In genomic region chr1:106278706-106279105, GRCh38 we compare ENCODE assay signal across 24 cellular contexts.
DNase-seq lines count a peak whose midpoint lies in the region; ATAC-seq, FAIRE-seq and TF ChIP-seq lines count a peak whose summit lies in the region.
"Had no signal": no experiment of that assay in that cellular context is flagged by ENCODE, and none has a peak within 500 bp of the region (broad histone marks: within the 10 kb centered on the region; RNA-seq: fewer than 3 reads in every experiment).

No MANE protein-coding gene starts in this region.

- no peaks in the 10 kb centered on the region for H3K36me3 Mint-ChIP-seq in astrocyte (ENCODE audit: low read depth, unreplicated experiment)
- H3K36me3 Mint-ChIP-seq: CD4-positive, alpha-beta memory T cell had no signal

- H3K9ac ChIP-seq in astrocyte (ENCODE audit: low read length): no peak overlapping the region
- H3K9ac ChIP-seq: BLaER1 had no signal

- H3K4me3 ChIP-seq in astrocyte (ENCODE audit: insufficient read depth, low read depth, low read length) (no peak overlapping the region), ascending aorta (no peak overlapping the region)
- H3K4me3 ChIP-seq: BLaER1 had no signal

- H3K27me3 Mint-ChIP-seq in astrocyte (ENCODE audit: low read depth, unreplicated experiment): no peaks in the 10 kb centered on the region
- H3K27me3 Mint-ChIP-seq: CD4-positive, alpha-beta memory T cell had no signal

- DNase-seq in ELR (ENCODE audit: low read depth) (peak; percentile 23), astrocyte (ENCODE audit: low read depth) (peak; percentile 56), foreskin keratinocyte (peak; percentile 17 to 33), omental fat pad (ENCODE audit: low spot score) (no peak), ascending aorta (ENCODE audit: low spot score in 2 of 2) (no peak)
- no peak for DNase-seq in stimulated activated naive CD4-positive, alpha-beta T cell treated with Interleukin-2 at 50 U/mL for 16 hours (lab: John Stamatoyannopoulos, UW)
- DNase-seq: Calu3; CD4-positive, alpha-beta memory T cell; EL; GOT3; KBM-7; NCI-H1105 treated with DMSO at 0.1 percent for 48 hours; NCI-H1694 treated with DMSO at 0.1 percent for 48 hours; NCI-H510A; NCI-H774; OCI-M1; RPMI8226; SHP77 treated with DMSO at 0.1 percent for 48 hours had no signal

- intact Hi-C loops in ascending aorta (cut with DNase I): no loop called here

- TF ChIP-seq CTCF in astrocyte (IDR thresholded peaks at IDR 0.05; ENCODE audit: insufficient read depth, low read depth, low read length): no peak
- no peak for TF ChIP-seq CTCF in foreskin keratinocyte (conservative IDR thresholded peaks at IDR 0.05)
- no peak for TF ChIP-seq CTCF in omental fat pad (IDR thresholded peaks at IDR 0.05)
- TF ChIP-seq CTCF in ascending aorta (IDR thresholded peaks at IDR 0.05): no peak

- H3K36me3 ChIP-seq in astrocyte (ENCODE audit: insufficient read depth, low read length) (no peaks in the 10 kb centered on the region), ascending aorta (no peaks in the 10 kb centered on the region)
- H3K36me3 ChIP-seq: BLaER1 had no signal

- no peaks in the 10 kb centered on the region for H3K27me3 ChIP-seq in astrocyte (ENCODE audit: insufficient read depth, low read length)
- no peaks in the 10 kb centered on the region for H3K27me3 ChIP-seq in foreskin keratinocyte
- no peaks in the 10 kb centered on the region for H3K27me3 ChIP-seq in ascending aorta
- H3K27me3 ChIP-seq: BLaER1 had no signal

- no peaks in the 10 kb centered on the region for H3K79me2 ChIP-seq in astrocyte (ENCODE audit: insufficient read depth, low read length)

- no peaks in the 10 kb centered on the region for H3K9me3 ChIP-seq in astrocyte (ENCODE audit: insufficient read depth, low read depth, low read length)
- H3K9me3 ChIP-seq in ascending aorta: no peaks in the 10 kb centered on the region
- H3K9me3 ChIP-seq: BLaER1 had no signal

- H3K4me2 ChIP-seq in astrocyte (ENCODE audit: low read length): no peak overlapping the region
- H3K4me2 ChIP-seq: BLaER1 had no signal

- no peak overlapping the region for H3K4me3 Mint-ChIP-seq in astrocyte (ENCODE audit: unreplicated experiment)
- H3K4me3 Mint-ChIP-seq: CD4-positive, alpha-beta memory T cell had no signal

- H4K20me1 ChIP-seq in astrocyte (ENCODE audit: insufficient read depth, low read length): no peaks in the 10 kb centered on the region
- H4K20me1 ChIP-seq: BLaER1 had no signal

- ATAC-seq in foreskin keratinocyte (no peak), omental fat pad (ENCODE audit: low FRiP score) (peak; percentile 59), HG02938 (IDR thresholded peaks at IDR 0.05; ENCODE audit: unreplicated experiment) (no peak)
- ATAC-seq: HepG2 had no signal

- no peak overlapping the region for H3K27ac ChIP-seq in astrocyte (ENCODE audit: low read depth, low read length)
- no peak overlapping the region for H3K27ac ChIP-seq in foreskin keratinocyte
- no peak overlapping the region for H3K27ac ChIP-seq in ascending aorta
- H3K27ac ChIP-seq: BLaER1 had no signal

- H3K4me1 Mint-ChIP-seq in astrocyte (ENCODE audit: low read depth, unreplicated experiment): peaks cover 16% of the 10 kb centered on the region
- H3K4me1 Mint-ChIP-seq: CD4-positive, alpha-beta memory T cell had no signal

- H2AFZ ChIP-seq in astrocyte (ENCODE audit: low read depth, low read length): peak overlapping the region; percentile 3

- FAIRE-seq in astrocyte (lab: Jason Lieb, UNC): no peak
- FAIRE-seq: A204.1, GM12891, GM19239, HepG2 had no signal

- peak overlapping the region; percentile 87 for H3K27ac Mint-ChIP-seq in astrocyte (ENCODE audit: unreplicated experiment)
- H3K27ac Mint-ChIP-seq: CD4-positive, alpha-beta memory T cell had no signal

- H3K4me1 ChIP-seq in astrocyte (ENCODE audit: insufficient read depth, low read length): no peaks in the 10 kb centered on the region
- H3K4me1 ChIP-seq in foreskin keratinocyte: no peaks in the 10 kb centered on the region
- H3K4me1 ChIP-seq in ascending aorta: no peaks in the 10 kb centered on the region
- H3K4me1 ChIP-seq: BLaER1 had no signal

- no peaks in the 10 kb centered on the region for H3K9me3 Mint-ChIP-seq in astrocyte (ENCODE audit: unreplicated experiment)

Comparison
In these comparisons a context has a peak if more than half of its experiments do, and no peak if none do; other contexts are left out.
1. DNase-seq: peak in ELR (single experiment), astrocyte (single experiment) and foreskin keratinocyte (2 of 2); none in omental fat pad (single experiment), stimulated activated naive CD4-positive, alpha-beta T cell treated with Interleukin-2 at 50 U/mL for 16 hours (single experiment) and ascending aorta (0 of 2).